1 cellular context compared by ENCODE assay signal in the genomic region with DNA sequence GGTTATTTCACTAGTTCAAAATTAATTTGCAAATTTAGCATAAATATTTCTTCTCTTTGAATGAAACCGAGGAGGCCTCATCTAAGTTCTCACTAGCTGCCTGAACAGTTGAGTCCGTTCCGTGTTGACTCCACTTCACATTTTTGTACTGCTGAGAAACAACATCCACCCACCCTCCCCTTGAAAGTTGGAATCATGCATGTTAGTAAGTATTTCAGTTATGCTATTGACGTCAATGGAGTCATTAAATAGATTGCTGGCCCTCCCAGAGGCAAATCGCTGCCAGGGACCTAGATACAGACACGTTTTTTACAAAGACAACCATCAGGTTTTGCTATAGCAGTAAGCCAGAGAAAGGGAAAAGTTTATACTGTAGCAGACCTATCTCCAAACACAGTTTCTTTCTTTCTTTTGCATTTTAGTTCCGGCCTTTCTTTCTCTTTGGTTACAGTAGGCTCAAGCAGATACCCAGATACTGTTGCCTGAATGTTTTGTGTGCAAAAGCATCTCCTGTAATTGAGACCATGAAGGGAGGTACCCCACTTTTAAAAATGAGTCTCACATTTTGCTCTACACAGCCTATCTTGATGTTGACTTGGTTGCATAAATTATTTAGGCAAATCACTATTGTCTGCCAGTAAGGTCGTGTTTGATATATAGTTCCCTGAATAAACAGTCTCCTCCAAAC.
TF ChIP-seq lines count a peak whose summit lies in the region.

No MANE protein-coding gene starts in this region.

TF ChIP-seq in HEK293, 187 proteins besides CTCF, POLR2A, EP300 and RAD21 (continued from another document and continues in another):
- TF ChIP-seq ZNF76 (tag by site-specific recombination; IDR thresholded peaks at IDR 0.05; ENCODE audit: borderline replicate concordance, low read depth), result peak; percentile 39; the same call in 1 of the 2 replicates
- no peak for TF ChIP-seq SCRT2 (tag by site-specific recombination; IDR thresholded peaks at IDR 0.05)
- no peak for TF ChIP-seq ZNF549 (tag by site-specific recombination; IDR thresholded peaks at IDR 0.05)
- TF ChIP-seq ZBTB1 (tag by site-specific recombination; IDR thresholded peaks at IDR 0.05), result no peak
- TF ChIP-seq, protein P1, sequence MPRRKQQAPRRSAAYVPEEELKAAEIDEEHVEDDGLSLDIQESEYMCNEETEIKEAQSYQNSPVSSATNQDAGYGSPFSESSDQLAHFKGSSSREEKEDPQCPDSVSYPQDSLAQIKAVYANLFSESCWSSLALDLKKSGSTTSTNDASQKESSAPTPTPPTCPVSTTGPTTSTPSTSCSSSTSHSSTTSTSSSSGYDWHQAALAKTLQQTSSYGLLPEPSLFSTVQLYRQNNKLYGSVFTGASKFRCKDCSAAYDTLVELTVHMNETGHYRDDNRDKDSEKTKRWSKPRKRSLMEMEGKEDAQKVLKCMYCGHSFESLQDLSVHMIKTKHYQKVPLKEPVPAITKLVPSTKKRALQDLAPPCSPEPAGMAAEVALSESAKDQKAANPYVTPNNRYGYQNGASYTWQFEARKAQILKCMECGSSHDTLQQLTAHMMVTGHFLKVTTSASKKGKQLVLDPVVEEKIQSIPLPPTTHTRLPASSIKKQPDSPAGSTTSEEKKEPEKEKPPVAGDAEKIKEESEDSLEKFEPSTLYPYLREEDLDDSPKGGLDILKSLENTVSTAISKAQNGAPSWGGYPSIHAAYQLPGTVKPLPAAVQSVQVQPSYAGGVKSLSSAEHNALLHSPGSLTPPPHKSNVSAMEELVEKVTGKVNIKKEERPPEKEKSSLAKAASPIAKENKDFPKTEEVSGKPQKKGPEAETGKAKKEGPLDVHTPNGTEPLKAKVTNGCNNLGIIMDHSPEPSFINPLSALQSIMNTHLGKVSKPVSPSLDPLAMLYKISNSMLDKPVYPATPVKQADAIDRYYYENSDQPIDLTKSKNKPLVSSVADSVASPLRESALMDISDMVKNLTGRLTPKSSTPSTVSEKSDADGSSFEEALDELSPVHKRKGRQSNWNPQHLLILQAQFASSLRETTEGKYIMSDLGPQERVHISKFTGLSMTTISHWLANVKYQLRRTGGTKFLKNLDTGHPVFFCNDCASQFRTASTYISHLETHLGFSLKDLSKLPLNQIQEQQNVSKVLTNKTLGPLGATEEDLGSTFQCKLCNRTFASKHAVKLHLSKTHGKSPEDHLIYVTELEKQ (tag by site-specific recombination; IDR thresholded peaks at IDR 0.05; ENCODE audit: borderline replicate concordance), result no peak
- no peak for TF ChIP-seq RBAK (tag by site-specific recombination; IDR thresholded peaks at IDR 0.05)
- TF ChIP-seq ZNF561 (tag by site-specific recombination; IDR thresholded peaks at IDR 0.05; ENCODE audit: borderline replicate concordance), result peak; percentile 78
- no peak for TF ChIP-seq ZSCAN23 (tag by site-specific recombination; IDR thresholded peaks at IDR 0.05)
- TF ChIP-seq, protein P2, sequence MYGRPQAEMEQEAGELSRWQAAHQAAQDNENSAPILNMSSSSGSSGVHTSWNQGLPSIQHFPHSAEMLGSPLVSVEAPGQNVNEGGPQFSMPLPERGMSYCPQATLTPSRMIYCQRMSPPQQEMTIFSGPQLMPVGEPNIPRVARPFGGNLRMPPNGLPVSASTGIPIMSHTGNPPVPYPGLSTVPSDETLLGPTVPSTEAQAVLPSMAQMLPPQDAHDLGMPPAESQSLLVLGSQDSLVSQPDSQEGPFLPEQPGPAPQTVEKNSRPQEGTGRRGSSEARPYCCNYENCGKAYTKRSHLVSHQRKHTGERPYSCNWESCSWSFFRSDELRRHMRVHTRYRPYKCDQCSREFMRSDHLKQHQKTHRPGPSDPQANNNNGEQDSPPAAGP (tag by site-specific recombination; IDR thresholded peaks at IDR 0.05), result peak; percentile 90
- TF ChIP-seq ZNF449 (tag by site-specific recombination; IDR thresholded peaks at IDR 0.05), result peak; percentile 16; the same call in 1 of the 2 replicates
- peak; percentile 44; the same call in 1 of the 2 replicates for TF ChIP-seq ZBTB8A (tag by site-specific recombination; IDR thresholded peaks at IDR 0.05)
- TF ChIP-seq ZNF701 (tag by site-specific recombination; IDR thresholded peaks at IDR 0.05), result no peak
- TF ChIP-seq ZNF335 (tag by site-specific recombination; conservative IDR thresholded peaks at IDR 0.05), result peak; percentile 56
- no peak for TF ChIP-seq REPIN1 (tag by site-specific recombination; IDR thresholded peaks at IDR 0.05; ENCODE audit: low read depth)
- no peak for TF ChIP-seq ZNF221 (tag by site-specific recombination; IDR thresholded peaks at IDR 0.05; ENCODE audit: borderline replicate concordance)
- peak; percentile 91 for TF ChIP-seq SP7 (tag by site-specific recombination; IDR thresholded peaks at IDR 0.05)
- TF ChIP-seq ZNF138 (tag by site-specific recombination; IDR thresholded peaks at IDR 0.05; ENCODE audit: borderline replicate concordance), result no peak
- TF ChIP-seq, protein P3, sequence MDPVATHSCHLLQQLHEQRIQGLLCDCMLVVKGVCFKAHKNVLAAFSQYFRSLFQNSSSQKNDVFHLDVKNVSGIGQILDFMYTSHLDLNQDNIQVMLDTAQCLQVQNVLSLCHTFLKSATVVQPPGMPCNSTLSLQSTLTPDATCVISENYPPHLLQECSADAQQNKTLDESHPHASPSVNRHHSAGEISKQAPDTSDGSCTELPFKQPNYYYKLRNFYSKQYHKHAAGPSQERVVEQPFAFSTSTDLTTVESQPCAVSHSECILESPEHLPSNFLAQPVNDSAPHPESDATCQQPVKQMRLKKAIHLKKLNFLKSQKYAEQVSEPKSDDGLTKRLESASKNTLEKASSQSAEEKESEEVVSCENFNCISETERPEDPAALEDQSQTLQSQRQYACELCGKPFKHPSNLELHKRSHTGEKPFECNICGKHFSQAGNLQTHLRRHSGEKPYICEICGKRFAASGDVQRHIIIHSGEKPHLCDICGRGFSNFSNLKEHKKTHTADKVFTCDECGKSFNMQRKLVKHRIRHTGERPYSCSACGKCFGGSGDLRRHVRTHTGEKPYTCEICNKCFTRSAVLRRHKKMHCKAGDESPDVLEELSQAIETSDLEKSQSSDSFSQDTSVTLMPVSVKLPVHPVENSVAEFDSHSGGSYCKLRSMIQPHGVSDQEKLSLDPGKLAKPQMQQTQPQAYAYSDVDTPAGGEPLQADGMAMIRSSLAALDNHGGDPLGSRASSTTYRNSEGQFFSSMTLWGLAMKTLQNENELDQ (tag by site-specific recombination; IDR thresholded peaks at IDR 0.05; ENCODE audit: low read depth), result no peak
- TF ChIP-seq TRIM28 (IDR thresholded peaks at IDR 0.05; ENCODE audit: borderline replicate concordance, low read length), result no peak
- TF ChIP-seq GLI2 (tag by site-specific recombination; IDR thresholded peaks at IDR 0.05; ENCODE audit: borderline replicate concordance, low read depth), result peak; percentile 61; the same call in 1 of the 2 replicates
- TF ChIP-seq ZNF280C (tag by site-specific recombination; IDR thresholded peaks at IDR 0.05), result no peak
- TF ChIP-seq ZNF362 (tag by site-specific recombination; IDR thresholded peaks at IDR 0.05), result peak; percentile 97
- no peak for TF ChIP-seq ZNF214 (tag by site-specific recombination; IDR thresholded peaks at IDR 0.05; ENCODE audit: borderline replicate concordance)
- TF ChIP-seq ZNF140 (tag by site-specific recombination; IDR thresholded peaks at IDR 0.05), result no peak
- peak; percentile 85 for TF ChIP-seq PATZ1 (tag by site-specific recombination; IDR thresholded peaks at IDR 0.05)
- TF ChIP-seq ZNF558 (tag by site-specific recombination; IDR thresholded peaks at IDR 0.05), result peak; percentile 47; the same call in 1 of the 2 replicates
- TF ChIP-seq, protein P4, sequence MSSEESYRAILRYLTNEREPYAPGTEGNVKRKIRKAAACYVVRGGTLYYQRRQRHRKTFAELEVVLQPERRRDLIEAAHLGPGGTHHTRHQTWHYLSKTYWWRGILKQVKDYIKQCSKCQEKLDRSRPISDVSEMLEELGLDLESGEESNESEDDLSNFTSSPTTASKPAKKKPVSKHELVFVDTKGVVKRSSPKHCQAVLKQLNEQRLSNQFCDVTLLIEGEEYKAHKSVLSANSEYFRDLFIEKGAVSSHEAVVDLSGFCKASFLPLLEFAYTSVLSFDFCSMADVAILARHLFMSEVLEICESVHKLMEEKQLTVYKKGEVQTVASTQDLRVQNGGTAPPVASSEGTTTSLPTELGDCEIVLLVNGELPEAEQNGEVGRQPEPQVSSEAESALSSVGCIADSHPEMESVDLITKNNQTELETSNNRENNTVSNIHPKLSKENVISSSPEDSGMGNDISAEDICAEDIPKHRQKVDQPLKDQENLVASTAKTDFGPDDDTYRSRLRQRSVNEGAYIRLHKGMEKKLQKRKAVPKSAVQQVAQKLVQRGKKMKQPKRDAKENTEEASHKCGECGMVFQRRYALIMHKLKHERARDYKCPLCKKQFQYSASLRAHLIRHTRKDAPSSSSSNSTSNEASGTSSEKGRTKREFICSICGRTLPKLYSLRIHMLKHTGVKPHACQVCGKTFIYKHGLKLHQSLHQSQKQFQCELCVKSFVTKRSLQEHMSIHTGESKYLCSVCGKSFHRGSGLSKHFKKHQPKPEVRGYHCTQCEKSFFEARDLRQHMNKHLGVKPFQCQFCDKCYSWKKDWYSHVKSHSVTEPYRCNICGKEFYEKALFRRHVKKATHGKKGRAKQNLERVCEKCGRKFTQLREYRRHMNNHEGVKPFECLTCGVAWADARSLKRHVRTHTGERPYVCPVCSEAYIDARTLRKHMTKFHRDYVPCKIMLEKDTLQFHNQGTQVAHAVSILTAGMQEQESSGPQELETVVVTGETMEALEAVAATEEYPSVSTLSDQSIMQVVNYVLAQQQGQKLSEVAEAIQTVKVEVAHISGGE (tag by site-specific recombination; conservative IDR thresholded peaks at IDR 0.05; ENCODE audit: low read depth), result no peak
- TF ChIP-seq ZBTB21 (tag by site-specific recombination; IDR thresholded peaks at IDR 0.05), result peak; percentile 95
- no peak for TF ChIP-seq ZNF302 (tag by site-specific recombination; IDR thresholded peaks at IDR 0.05; ENCODE audit: low read depth)
- TF ChIP-seq ZNF10 (tag by site-specific recombination; IDR thresholded peaks at IDR 0.05), result no peak
- TF ChIP-seq ZFP69B (tag by site-specific recombination; IDR thresholded peaks at IDR 0.05), result peak; percentile 27; the same call in 1 of the 2 replicates
- TF ChIP-seq HOXC10 (CRISPR knock-in tag; IDR thresholded peaks at IDR 0.05), result no peak
- no peak for TF ChIP-seq ZNF610 (tag by site-specific recombination; IDR thresholded peaks at IDR 0.05; ENCODE audit: borderline replicate concordance)
- TF ChIP-seq FEZF1 (tag by site-specific recombination; IDR thresholded peaks at IDR 0.05), result peak; percentile 53; the same call in 1 of the 2 replicates
- TF ChIP-seq TCF7L2 (IDR thresholded peaks at IDR 0.05; ENCODE audit: borderline replicate concordance, low read depth, low read length), result no peak
- no peak for TF ChIP-seq ZNF677 (tag by site-specific recombination; IDR thresholded peaks at IDR 0.05)
- no peak for TF ChIP-seq ZNF169 (tag by site-specific recombination; IDR thresholded peaks at IDR 0.05)
